Comparison of ENCODE assay signal across 18 cellular contexts in genomic region chr4:808860-809570, GRCh38. TPM values are rescaled to one million over a fixed set of nuclear protein-coding genes. Genes with fewer than 3 reads are reported as not detected.
"Had no signal": no experiment of that assay in that cellular context is flagged by ENCODE, and none has a peak within 500 bp of the region (broad histone marks: within the 10 kb centered on the region; RNA-seq: fewer than 3 reads in every experiment).

No MANE protein-coding gene starts in this region.

- H3K36me3 ChIP-seq: ascending aorta, colonic mucosa, gastrocnemius medialis, heart right ventricle, thyroid gland, uterus had no signal

- H3K9me3 ChIP-seq: colonic mucosa, gastrocnemius medialis, thyroid gland, uterus had no signal

- H3K27me3 ChIP-seq: ascending aorta, colonic mucosa, thyroid gland had no signal

- H3K4me1 ChIP-seq: ascending aorta, colonic mucosa, gastrocnemius medialis, thyroid gland, uterus had no signal

- H3K27ac ChIP-seq: ascending aorta, colonic mucosa, gastrocnemius medialis, heart right ventricle, thyroid gland, uterus, WERI-Rb-1 had no signal

- ATAC-seq: activated CD4-positive, alpha-beta T cell treated with anti-CD3 and anti-CD28 coated beads for 36 hours; activated T-cell treated with anti-CD3 and anti-CD28 coated beads, Interleukin-2, amount 50 U/mL, for 72 hours; gastrocnemius medialis had no signal

- H3K4me3 ChIP-seq: ascending aorta, colonic mucosa, gastrocnemius medialis, heart right ventricle, thyroid gland, uterus had no signal

- DNase-seq: activated CD4-positive, alpha-beta memory T cell treated with anti-CD3 and anti-CD28 coated beads, Interleukin-2, amount 10 ng/mL, durations not matched to agents 7 days and 5 days; activated CD4-positive, alpha-beta T cell treated with anti-CD3 and anti-CD28 coated beads for 36 hours; activated CD8-positive, alpha-beta memory T cell treated with anti-CD3 and anti-CD28 coated beads, Interleukin-2, amount 50 U/mL, for 4 hours; activated gamma-delta T cell treated with Interleukin-2 at 50 U/mL for 16 hours; activated T-cell treated with anti-CD3 and anti-CD28 coated beads, Interleukin-2, amount 50 U/mL, for 72 hours; colonic mucosa; effector CD4-positive, alpha-beta T cell; gastrocnemius medialis; heart right ventricle; naive B cell; stimulated activated CD4-positive, alpha-beta T cell treated with anti-CD3 and anti-CD28 coated beads, Interleukin-4, amount 100 ng/mL, for 4 hours; T1000; thyroid gland; uterus; WERI-Rb-1 had no signal

RNA-seq across cellular contexts. Expression of gene CPLX1, which starts 16.9 kb away (rescaled TPM):
- total RNA-seq: bronchial epithelial cell, skeletal muscle tissue had no signal
